In genomic region chr14:95302667-95303066, GRCh38 we compare ENCODE assay signal across 1 cellular context.
TF ChIP-seq lines count a peak whose summit lies in the region.

No MANE protein-coding gene starts in this region.

TF ChIP-seq in HepG2, 621 proteins besides CTCF, POLR2A, EP300 and RAD21:
- no peak for TF ChIP-seq E2F2 (CRISPR knock-in tag; IDR thresholded peaks at IDR 0.05; ENCODE audit: borderline replicate concordance)
- TF ChIP-seq GFI1 (CRISPR knock-in tag; IDR thresholded peaks at IDR 0.05; ENCODE audit: borderline replicate concordance) = peak; percentile 85
- TF ChIP-seq, protein P1, sequence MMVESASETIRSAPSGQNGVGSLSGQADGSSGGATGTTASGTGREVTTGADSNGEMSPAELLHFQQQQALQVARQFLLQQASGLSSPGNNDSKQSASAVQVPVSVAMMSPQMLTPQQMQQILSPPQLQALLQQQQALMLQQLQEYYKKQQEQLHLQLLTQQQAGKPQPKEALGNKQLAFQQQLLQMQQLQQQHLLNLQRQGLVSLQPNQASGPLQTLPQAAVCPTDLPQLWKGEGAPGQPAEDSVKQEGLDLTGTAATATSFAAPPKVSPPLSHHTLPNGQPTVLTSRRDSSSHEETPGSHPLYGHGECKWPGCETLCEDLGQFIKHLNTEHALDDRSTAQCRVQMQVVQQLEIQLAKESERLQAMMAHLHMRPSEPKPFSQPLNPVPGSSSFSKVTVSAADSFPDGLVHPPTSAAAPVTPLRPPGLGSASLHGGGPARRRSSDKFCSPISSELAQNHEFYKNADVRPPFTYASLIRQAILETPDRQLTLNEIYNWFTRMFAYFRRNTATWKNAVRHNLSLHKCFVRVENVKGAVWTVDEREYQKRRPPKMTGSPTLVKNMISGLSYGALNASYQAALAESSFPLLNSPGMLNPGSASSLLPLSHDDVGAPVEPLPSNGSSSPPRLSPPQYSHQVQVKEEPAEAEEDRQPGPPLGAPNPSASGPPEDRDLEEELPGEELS (CRISPR knock-in tag; IDR thresholded peaks at IDR 0.05) = 0 out of 2 replicates have a peak, but pooled peaks have one; percentile 31
- no peak for TF ChIP-seq NR2C2 (CRISPR knock-in tag; IDR thresholded peaks at IDR 0.05; ENCODE audit: borderline replicate concordance)
- TF ChIP-seq MZF1 (CRISPR knock-in tag; IDR thresholded peaks at IDR 0.05; ENCODE audit: borderline replicate concordance) = no peak
- 0 out of 2 replicates have a peak, but pooled peaks have one; percentile 14 for TF ChIP-seq GATAD2A (CRISPR knock-in tag; IDR thresholded peaks at IDR 0.05)
- TF ChIP-seq, protein P2, sequence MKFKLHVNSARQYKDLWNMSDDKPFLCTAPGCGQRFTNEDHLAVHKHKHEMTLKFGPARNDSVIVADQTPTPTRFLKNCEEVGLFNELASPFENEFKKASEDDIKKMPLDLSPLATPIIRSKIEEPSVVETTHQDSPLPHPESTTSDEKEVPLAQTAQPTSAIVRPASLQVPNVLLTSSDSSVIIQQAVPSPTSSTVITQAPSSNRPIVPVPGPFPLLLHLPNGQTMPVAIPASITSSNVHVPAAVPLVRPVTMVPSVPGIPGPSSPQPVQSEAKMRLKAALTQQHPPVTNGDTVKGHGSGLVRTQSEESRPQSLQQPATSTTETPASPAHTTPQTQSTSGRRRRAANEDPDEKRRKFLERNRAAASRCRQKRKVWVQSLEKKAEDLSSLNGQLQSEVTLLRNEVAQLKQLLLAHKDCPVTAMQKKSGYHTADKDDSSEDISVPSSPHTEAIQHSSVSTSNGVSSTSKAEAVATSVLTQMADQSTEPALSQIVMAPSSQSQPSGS (CRISPR knock-in tag; IDR thresholded peaks at IDR 0.05) = no peak
- no peak for TF ChIP-seq SOX6 (IDR thresholded peaks at IDR 0.05)
- 0 out of 2 replicates have a peak, but pooled peaks have one; percentile 31 for TF ChIP-seq SOX6 (CRISPR knock-in tag; IDR thresholded peaks at IDR 0.05)
- no peak for TF ChIP-seq ESRRA (CRISPR knock-in tag; IDR thresholded peaks at IDR 0.05; ENCODE audit: low read depth)
- no peak for TF ChIP-seq FOXP1 (IDR thresholded peaks at IDR 0.05)
- TF ChIP-seq FOXP1 (CRISPR knock-in tag; IDR thresholded peaks at IDR 0.05) = peak; percentile 34; the same call in 1 of the 2 replicates
- peak; percentile 29; the same call in 1 of the 2 replicates for TF ChIP-seq ZFX (CRISPR knock-in tag; IDR thresholded peaks at IDR 0.05; ENCODE audit: low read depth)
